1 cellular context compared by ENCODE assay signal in genomic region chr16:67433131-67433719, GRCh38.
TF ChIP-seq lines count a peak whose summit lies in the region.

No MANE protein-coding gene starts in this region.

TF ChIP-seq in GM23338, 12 proteins besides CTCF, POLR2A, EP300 and RAD21 (continued from another document):
- TF ChIP-seq ZNF462 (CRISPR knock-in tag; IDR thresholded peaks at IDR 0.05) (no peak), CREB1 (CRISPR knock-in tag; IDR thresholded peaks at IDR 0.05; ENCODE audit: low read depth) (no peak), POLR2AphosphoS5 (IDR thresholded peaks at IDR 0.05; ENCODE audit: low read depth) (no peak)
